ENCODE assay signal across 8 cellular contexts in the genomic region with DNA sequence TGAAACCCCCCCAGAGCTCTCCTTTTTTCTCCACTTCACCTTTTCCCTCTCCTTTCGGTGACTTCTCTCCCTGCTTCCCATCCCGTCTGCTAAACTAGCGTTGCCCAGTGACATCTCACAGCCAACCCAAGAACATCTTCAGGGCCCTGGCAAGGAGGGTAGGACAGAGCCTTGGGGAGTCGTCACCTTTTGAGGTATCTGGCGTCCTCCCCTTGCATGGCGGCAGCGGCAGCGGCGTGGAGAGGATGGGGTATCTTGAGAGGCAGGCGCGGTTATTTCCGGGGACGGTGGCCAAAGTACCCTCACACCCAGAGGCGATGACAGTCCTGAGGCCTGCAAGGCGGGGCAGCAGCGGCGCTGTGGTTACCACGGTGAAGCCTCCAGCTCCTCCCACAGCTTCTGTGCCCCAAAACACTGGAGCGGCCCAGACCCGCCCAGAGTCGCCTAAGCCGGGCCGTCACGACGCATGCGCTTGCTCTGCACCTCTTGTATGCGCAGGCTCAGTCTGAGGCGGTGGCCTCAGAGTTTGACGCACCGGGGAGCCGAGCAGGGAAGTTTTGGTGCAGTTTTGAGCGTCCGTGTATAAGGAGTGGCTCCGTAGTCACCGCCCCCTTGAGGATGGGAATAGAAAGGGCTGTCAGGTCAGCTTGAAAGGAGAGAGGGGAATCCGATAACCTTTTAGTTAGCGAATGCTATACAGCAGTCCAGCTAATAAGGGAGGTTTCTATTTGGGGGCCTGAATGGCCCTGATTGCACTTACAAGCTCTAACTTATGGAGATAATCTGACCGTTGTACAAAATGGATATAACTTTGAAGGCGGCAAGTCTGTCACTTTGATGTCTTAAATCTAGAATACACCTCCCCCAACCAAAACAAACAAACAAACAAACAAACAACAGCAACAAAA. TPM values are rescaled to one million over a fixed set of nuclear protein-coding genes. Genes with fewer than 3 reads are reported as not detected.
A peak's percentile ranks its signal among the peaks of the same experiment; 100 is the strongest.
DNase-seq lines count a peak whose midpoint lies in the region; ATAC-seq and TF ChIP-seq lines count a peak whose summit lies in the region.

A gene (minus strand): TSS at position 446 of the 908 bp plus-strand sequence. CDS start 228 bp downstream, at position 218.

- H3K4me3 Mint-ChIP-seq in dendritic cell treated with granulocyte-macrophage colony-stimulating factor and Interleukin-4, amounts not matched to agents 40 ng/mL and 50 ng/mL, for 4 days: peak within 1 kb of the TSS; percentile 88

- H3K4me3 ChIP-seq in left lung: peak within 1 kb of the TSS; percentile 48 to 66

- peak; percentile 97 for ATAC-seq in GM19328 (IDR thresholded peaks at IDR 0.05; ENCODE audit: unreplicated experiment)
- peak; percentile 99 for ATAC-seq in HG03521 (IDR thresholded peaks at IDR 0.05; ENCODE audit: unreplicated experiment)
- peak; percentile 100 for ATAC-seq in left lung

- H3K36me3 ChIP-seq in left lung: no peaks in the 10 kb centered on the region

- peaks cover 3 to 25% of the 10 kb centered on the region in 2 donors for H3K4me1 ChIP-seq in left lung

- peaks cover 24% of the 10 kb centered on the region for H3K4me1 Mint-ChIP-seq in dendritic cell treated with granulocyte-macrophage colony-stimulating factor and Interleukin-4, amounts not matched to agents 40 ng/mL and 50 ng/mL, for 4 days (ENCODE audit: low read depth)

- TF ChIP-seq CTCF in left lung (IDR thresholded peaks at IDR 0.05): peak; percentile 30 to 47

- intact Hi-C loops in dendritic cell treated with granulocyte-macrophage colony-stimulating factor and Interleukin-4, amounts not matched to agents 40 ng/mL and 50 ng/mL, for 4 days (cut with micrococcal nuclease): loop anchor here (5.0 to 10.0 kb wide), 5 partner anchors 50 to 1670 kb away; a partner anchor contains a TSS
- intact Hi-C loops in left lung (cut with DNase I): no loop called here

- H3K9me3 Mint-ChIP-seq in dendritic cell treated with granulocyte-macrophage colony-stimulating factor and Interleukin-4, amounts not matched to agents 40 ng/mL and 50 ng/mL, for 4 days: peaks cover 25% of the 10 kb centered on the region

- peak within 1 kb of the TSS; percentile 60 to 74 for H3K27ac ChIP-seq in left lung

- H3K27me3 Mint-ChIP-seq in dendritic cell treated with granulocyte-macrophage colony-stimulating factor and Interleukin-4, amounts not matched to agents 40 ng/mL and 50 ng/mL, for 4 days: no peaks in the 10 kb centered on the region

- H3K9me3 ChIP-seq in left lung: peaks cover 0 to 13% of the 10 kb centered on the region in 2 donors

- peak within 1 kb of the TSS; percentile 86 for H3K27ac Mint-ChIP-seq in dendritic cell treated with granulocyte-macrophage colony-stimulating factor and Interleukin-4, amounts not matched to agents 40 ng/mL and 50 ng/mL, for 4 days

- no peaks in the 10 kb centered on the region for H3K36me3 Mint-ChIP-seq in dendritic cell treated with granulocyte-macrophage colony-stimulating factor and Interleukin-4, amounts not matched to agents 40 ng/mL and 50 ng/mL, for 4 days (ENCODE audit: low read depth)

- H3K27me3 ChIP-seq in left lung: no peaks in the 10 kb centered on the region

- DNase-seq in C1 segment of cervical spinal cord (lab: John Stamatoyannopoulos, UW) (peak; percentile 63 to 96 (median 92)), NCI-H748 (lab: John Stamatoyannopoulos, UW; ENCODE audit: unreplicated experiment) (peak; percentile 95), left lung (peak; percentile 98)
- DNase-seq in activated CD4-positive, alpha-beta T cell treated with anti-CD3 and anti-CD28 coated beads, Interleukin-2, amount 50 U/mL, for 24 hours (ENCODE audit: low read depth in 1 of 2, low spot score in 1 of 2): peak; percentile 84 to 94
- peak; percentile 92 for DNase-seq in stimulated activated CD4-positive, alpha-beta T cell treated with anti-CD3 and anti-CD28 coated beads, Interleukin-4, amount 100 ng/mL, for 1 hour

RNA-seq across cellular contexts. Expression of the gene that starts here (rescaled TPM):
- total RNA-seq in left lung: 10 to 100 TPM; 23.2 to 27.5 TPM

Comparison
In these comparisons a context has a peak if more than half of its experiments do, and no peak if none do; other contexts are left out.
1. Peak in every context shown above with its lines: DNase-seq, ATAC-seq, H3K4me3 ChIP-seq and H3K27ac ChIP-seq.